1 cellular context compared by ENCODE assay signal in the genomic region with DNA sequence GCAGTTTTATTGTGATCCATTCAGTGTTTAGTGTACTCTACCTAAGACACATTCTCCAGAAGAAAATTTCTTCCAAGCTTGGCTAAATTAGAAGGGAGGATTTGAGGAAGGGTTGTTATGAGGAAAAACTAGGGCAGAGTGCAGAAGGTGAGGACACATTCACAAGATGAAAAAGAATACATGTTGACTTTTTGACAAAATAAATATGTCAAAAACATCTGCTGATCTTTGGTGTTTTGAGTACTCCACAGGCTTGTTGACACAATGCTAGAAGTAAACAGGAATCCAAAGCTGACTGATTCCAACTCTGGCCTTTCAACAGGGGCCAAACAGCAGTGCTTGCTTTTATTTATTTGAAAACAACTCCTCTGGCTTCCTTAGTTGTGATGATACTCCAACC.
TF ChIP-seq lines count a peak whose summit lies in the region.

No MANE protein-coding gene starts in this region.

TF ChIP-seq in HepG2, 621 proteins besides CTCF, POLR2A, EP300 and RAD21 (continued from another document and continues in another):
- no peak for TF ChIP-seq ZNF563 (CRISPR knock-in tag; IDR thresholded peaks at IDR 0.05)
- peak; percentile 95 for TF ChIP-seq TCF7 (IDR thresholded peaks at IDR 0.05; ENCODE audit: low read depth)
- peak; percentile 69 for TF ChIP-seq MAFF (IDR thresholded peaks at IDR 0.05; ENCODE audit: low read depth, low read length)
- no peak for TF ChIP-seq ZNF138 (CRISPR knock-in tag; IDR thresholded peaks at IDR 0.05; ENCODE audit: low read depth)
- no peak for TF ChIP-seq ISX (CRISPR knock-in tag; conservative IDR thresholded peaks at IDR 0.05)
- TF ChIP-seq, protein P1, sequence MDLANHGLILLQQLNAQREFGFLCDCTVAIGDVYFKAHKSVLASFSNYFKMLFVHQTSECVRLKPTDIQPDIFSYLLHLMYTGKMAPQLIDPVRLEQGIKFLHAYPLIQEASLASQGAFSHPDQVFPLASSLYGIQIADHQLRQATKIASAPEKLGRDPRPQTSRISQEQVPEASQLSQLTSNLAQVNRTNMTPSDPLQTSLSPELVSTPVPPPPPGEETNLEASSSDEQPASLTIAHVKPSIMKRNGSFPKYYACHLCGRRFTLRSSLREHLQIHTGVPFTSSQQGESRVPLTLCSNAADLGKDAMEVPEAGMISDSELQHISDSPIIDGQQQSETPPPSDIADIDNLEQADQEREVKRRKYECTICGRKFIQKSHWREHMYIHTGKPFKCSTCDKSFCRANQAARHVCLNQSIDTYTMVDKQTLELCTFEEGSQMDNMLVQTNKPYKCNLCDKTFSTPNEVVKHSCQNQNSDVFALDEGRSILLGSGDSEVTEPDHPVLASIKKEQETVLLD (CRISPR knock-in tag; IDR thresholded peaks at IDR 0.05; ENCODE audit: low read depth), result no peak
- 0 out of 2 replicates have a peak, but pooled peaks have one; percentile 29 for TF ChIP-seq ZNF547 (CRISPR knock-in tag; IDR thresholded peaks at IDR 0.05)
- TF ChIP-seq YY1 (IDR thresholded peaks at IDR 0.05; ENCODE audit: insufficient read depth, insufficient replicate concordance, low read depth, low read length), result no peak
- TF ChIP-seq ZNF331 (CRISPR knock-in tag; IDR thresholded peaks at IDR 0.05), result peak; percentile 27; the same call in 1 of the 2 replicates
- no peak for TF ChIP-seq SMYD3 (CRISPR knock-in tag; IDR thresholded peaks at IDR 0.05)
- TF ChIP-seq ZNF7 (CRISPR knock-in tag; IDR thresholded peaks at IDR 0.05), result no peak
- TF ChIP-seq, protein P2, sequence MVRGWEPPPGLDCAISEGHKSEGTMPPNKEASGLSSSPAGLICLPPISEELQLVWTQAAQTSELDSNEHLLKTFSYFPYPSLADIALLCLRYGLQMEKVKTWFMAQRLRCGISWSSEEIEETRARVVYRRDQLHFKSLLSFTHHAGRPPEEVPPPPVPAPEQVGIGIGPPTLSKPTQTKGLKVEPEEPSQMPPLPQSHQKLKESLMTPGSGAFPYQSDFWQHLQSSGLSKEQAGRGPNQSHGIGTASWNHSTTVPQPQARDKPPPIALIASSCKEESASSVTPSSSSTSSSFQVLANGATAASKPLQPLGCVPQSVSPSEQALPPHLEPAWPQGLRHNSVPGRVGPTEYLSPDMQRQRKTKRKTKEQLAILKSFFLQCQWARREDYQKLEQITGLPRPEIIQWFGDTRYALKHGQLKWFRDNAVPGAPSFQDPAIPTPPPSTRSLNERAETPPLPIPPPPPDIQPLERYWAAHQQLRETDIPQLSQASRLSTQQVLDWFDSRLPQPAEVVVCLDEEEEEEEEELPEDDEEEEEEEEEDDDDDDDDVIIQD (CRISPR knock-in tag; IDR thresholded peaks at IDR 0.05; ENCODE audit: low read depth), result peak; percentile 36; the same call in 1 of the 2 replicates
- TF ChIP-seq FOXA3 (CRISPR knock-in tag; IDR thresholded peaks at IDR 0.05), result peak; percentile 100
- TF ChIP-seq DR1 (CRISPR knock-in tag; IDR thresholded peaks at IDR 0.05), result no peak
- no peak for TF ChIP-seq ZNF274 (CRISPR knock-in tag; IDR thresholded peaks at IDR 0.05)
- peak; percentile 71 for TF ChIP-seq FOXK2 (IDR thresholded peaks at IDR 0.05)
- TF ChIP-seq ZBTB3 (CRISPR knock-in tag; IDR thresholded peaks at IDR 0.05; ENCODE audit: borderline replicate concordance, low read depth), result no peak
- TF ChIP-seq ZNF256 (CRISPR knock-in tag; conservative IDR thresholded peaks at IDR 0.05), result no peak
- TF ChIP-seq, protein P3, sequence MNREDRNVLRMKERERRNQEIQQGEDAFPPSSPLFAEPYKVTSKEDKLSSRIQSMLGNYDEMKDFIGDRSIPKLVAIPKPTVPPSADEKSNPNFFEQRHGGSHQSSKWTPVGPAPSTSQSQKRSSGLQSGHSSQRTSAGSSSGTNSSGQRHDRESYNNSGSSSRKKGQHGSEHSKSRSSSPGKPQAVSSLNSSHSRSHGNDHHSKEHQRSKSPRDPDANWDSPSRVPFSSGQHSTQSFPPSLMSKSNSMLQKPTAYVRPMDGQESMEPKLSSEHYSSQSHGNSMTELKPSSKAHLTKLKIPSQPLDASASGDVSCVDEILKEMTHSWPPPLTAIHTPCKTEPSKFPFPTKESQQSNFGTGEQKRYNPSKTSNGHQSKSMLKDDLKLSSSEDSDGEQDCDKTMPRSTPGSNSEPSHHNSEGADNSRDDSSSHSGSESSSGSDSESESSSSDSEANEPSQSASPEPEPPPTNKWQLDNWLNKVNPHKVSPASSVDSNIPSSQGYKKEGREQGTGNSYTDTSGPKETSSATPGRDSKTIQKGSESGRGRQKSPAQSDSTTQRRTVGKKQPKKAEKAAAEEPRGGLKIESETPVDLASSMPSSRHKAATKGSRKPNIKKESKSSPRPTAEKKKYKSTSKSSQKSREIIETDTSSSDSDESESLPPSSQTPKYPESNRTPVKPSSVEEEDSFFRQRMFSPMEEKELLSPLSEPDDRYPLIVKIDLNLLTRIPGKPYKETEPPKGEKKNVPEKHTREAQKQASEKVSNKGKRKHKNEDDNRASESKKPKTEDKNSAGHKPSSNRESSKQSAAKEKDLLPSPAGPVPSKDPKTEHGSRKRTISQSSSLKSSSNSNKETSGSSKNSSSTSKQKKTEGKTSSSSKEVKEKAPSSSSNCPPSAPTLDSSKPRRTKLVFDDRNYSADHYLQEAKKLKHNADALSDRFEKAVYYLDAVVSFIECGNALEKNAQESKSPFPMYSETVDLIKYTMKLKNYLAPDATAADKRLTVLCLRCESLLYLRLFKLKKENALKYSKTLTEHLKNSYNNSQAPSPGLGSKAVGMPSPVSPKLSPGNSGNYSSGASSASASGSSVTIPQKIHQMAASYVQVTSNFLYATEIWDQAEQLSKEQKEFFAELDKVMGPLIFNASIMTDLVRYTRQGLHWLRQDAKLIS (CRISPR knock-in tag; IDR thresholded peaks at IDR 0.05), result no peak
- TF ChIP-seq POGZ (CRISPR knock-in tag; IDR thresholded peaks at IDR 0.05), result peak; percentile 65
- no peak for TF ChIP-seq KDM5A (IDR thresholded peaks at IDR 0.05; ENCODE audit: borderline replicate concordance, low read length)
- no peak for TF ChIP-seq IKZF1 (IDR thresholded peaks at IDR 0.05)
- TF ChIP-seq, protein P4, sequence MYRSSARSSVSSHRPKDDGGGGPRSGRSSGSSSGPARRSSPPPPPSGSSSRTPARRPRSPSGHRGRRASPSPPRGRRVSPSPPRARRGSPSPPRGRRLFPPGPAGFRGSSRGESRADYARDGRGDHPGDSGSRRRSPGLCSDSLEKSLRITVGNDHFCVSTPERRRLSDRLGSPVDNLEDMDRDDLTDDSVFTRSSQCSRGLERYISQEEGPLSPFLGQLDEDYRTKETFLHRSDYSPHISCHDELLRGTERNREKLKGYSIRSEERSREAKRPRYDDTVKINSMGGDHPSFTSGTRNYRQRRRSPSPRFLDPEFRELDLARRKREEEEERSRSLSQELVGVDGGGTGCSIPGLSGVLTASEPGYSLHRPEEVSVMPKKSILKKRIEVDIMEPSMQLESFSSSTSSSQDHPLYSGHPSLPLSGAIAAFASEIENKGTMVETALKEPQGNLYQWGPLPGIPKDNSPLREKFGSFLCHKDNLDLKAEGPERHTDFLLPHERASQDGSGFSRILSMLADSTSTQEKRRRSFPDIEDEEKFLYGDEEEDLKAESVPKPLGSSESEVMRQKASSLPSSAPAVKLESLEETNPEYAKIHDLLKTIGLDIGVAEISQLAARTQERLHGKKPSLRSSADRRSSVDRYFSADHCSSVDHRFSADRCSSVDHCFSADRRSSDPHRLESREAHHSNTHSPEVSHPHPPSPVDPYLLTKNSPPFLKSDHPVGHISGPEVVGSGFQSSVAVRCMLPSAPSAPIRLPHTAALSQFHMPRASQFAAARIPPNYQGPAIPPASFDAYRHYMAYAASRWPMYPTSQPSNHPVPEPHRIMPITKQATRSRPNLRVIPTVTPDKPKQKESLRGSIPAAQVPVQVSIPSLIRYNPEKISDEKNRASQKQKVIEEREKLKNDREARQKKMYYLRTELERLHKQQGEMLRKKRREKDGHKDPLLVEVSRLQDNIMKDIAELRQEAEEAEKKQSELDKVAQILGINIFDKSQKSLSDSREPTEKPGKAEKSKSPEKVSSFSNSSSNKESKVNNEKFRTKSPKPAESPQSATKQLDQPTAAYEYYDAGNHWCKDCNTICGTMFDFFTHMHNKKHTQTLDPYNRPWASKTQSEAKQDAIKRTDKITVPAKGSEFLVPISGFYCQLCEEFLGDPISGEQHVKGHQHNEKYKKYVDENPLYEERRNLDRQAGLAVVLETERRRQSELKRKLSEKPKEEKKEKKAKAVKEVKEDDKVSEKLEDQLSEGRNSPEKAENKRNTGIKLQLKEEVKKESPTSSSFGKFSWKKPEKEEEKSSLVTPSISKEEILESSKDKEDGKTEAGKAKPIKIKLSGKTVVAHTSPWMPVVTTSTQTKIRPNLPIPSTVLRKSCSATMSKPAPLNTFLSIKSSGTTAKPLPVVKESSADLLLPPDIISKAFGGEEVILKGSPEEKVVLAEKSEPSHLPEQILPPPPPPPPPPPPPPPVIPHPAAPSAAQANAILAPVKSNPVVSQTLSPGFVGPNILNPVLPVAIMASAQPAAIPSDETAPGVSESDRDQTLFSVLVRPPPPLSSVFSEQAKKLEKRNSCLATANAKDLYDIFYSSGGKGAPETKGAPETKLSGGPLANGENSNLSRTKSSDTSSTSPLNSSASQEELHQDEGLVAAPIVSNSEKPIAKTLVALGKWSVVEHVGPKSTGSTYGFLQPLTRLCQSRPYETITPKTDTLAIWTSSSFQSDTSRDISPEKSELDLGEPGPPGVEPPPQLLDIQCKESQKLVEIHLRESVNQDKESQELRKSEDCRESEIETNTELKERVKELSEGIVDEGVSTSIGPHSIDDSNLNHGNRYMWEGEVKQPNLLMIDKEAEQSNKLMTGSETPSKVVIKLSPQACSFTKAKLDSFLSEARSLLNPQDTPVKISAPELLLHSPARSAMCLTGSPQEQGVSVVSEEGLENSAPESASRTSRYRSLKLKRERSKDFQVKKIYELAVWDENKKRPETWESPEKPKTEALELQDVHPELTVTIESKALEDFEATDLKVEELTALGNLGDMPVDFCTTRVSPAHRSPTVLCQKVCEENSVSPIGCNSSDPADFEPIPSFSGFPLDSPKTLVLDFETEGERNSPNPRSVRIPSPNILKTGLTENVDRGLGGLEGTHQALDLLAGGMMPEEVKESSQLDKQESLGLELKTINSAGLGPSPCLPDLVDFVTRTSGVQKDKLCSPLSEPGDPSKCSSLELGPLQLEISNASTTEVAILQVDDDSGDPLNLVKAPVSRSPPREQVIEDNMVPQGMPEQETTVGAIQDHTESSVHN (CRISPR knock-in tag; IDR thresholded peaks at IDR 0.05), result no peak
- TF ChIP-seq ZIK1 (CRISPR knock-in tag; IDR thresholded peaks at IDR 0.05; ENCODE audit: borderline replicate concordance, low read depth), result no peak
- TF ChIP-seq CEBPB (IDR thresholded peaks at IDR 0.05; ENCODE audit: borderline replicate concordance, low read depth, low read length), result no peak
- TF ChIP-seq, protein P5, sequence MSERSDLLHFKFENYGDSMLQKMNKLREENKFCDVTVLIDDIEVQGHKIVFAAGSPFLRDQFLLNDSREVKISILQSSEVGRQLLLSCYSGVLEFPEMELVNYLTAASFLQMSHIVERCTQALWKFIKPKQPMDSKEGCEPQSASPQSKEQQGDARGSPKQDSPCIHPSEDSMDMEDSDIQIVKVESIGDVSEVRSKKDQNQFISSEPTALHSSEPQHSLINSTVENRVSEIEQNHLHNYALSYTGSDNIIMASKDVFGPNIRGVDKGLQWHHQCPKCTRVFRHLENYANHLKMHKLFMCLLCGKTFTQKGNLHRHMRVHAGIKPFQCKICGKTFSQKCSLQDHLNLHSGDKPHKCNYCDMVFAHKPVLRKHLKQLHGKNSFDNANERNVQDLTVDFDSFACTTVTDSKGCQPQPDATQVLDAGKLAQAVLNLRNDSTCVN (CRISPR knock-in tag; IDR thresholded peaks at IDR 0.05; ENCODE audit: borderline replicate concordance), result peak; percentile 55; the same call in 1 of the 2 replicates
- TF ChIP-seq MEIS2 (CRISPR knock-in tag; IDR thresholded peaks at IDR 0.05), result peak; percentile 80; the same call in 1 of the 2 replicates
- TF ChIP-seq MAFK (conservative IDR thresholded peaks at IDR 0.05 in 1 of 2, IDR thresholded peaks at IDR 0.05 in 1 of 2; ENCODE audit: low read length in 2 of 2), result peak; percentile 59 to 61
- peak; percentile 42; the same call in 1 of the 2 replicates for TF ChIP-seq TBX2 (CRISPR knock-in tag; IDR thresholded peaks at IDR 0.05; ENCODE audit: borderline replicate concordance)
- TF ChIP-seq ZNF878 (CRISPR knock-in tag; IDR thresholded peaks at IDR 0.05), result peak; percentile 90; the same call in 1 of the 2 replicates
- TF ChIP-seq, protein P6, sequence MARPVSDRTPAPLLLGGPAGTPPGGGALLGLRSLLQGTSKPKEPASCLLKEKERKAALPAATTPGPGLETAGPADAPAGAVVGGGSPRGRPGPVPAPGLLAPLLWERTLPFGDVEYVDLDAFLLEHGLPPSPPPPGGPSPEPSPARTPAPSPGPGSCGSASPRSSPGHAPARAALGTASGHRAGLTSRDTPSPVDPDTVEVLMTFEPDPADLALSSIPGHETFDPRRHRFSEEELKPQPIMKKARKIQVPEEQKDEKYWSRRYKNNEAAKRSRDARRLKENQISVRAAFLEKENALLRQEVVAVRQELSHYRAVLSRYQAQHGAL (CRISPR knock-in tag; IDR thresholded peaks at IDR 0.05; ENCODE audit: not compliant biosample characterization), result no peak
- TF ChIP-seq CREB1 (IDR thresholded peaks at IDR 0.05), result no peak
- no peak for TF ChIP-seq CREB1 (CRISPR knock-in tag; IDR thresholded peaks at IDR 0.05)
- TF ChIP-seq ZMYM4 (CRISPR knock-in tag; IDR thresholded peaks at IDR 0.05), result 0 out of 2 replicates have a peak, but pooled peaks have one; percentile 39
- TF ChIP-seq KDM3A (CRISPR knock-in tag; IDR thresholded peaks at IDR 0.05; ENCODE audit: low read depth), result no peak
- TF ChIP-seq, protein P7, sequence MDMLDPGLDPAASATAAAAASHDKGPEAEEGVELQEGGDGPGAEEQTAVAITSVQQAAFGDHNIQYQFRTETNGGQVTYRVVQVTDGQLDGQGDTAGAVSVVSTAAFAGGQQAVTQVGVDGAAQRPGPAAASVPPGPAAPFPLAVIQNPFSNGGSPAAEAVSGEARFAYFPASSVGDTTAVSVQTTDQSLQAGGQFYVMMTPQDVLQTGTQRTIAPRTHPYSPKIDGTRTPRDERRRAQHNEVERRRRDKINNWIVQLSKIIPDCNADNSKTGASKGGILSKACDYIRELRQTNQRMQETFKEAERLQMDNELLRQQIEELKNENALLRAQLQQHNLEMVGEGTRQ (IDR thresholded peaks at IDR 0.05; ENCODE audit: low read depth, low read length), result no peak
- TF ChIP-seq, protein P7 (CRISPR knock-in tag; IDR thresholded peaks at IDR 0.05; ENCODE audit: borderline replicate concordance), result no peak
- TF ChIP-seq, protein P8, sequence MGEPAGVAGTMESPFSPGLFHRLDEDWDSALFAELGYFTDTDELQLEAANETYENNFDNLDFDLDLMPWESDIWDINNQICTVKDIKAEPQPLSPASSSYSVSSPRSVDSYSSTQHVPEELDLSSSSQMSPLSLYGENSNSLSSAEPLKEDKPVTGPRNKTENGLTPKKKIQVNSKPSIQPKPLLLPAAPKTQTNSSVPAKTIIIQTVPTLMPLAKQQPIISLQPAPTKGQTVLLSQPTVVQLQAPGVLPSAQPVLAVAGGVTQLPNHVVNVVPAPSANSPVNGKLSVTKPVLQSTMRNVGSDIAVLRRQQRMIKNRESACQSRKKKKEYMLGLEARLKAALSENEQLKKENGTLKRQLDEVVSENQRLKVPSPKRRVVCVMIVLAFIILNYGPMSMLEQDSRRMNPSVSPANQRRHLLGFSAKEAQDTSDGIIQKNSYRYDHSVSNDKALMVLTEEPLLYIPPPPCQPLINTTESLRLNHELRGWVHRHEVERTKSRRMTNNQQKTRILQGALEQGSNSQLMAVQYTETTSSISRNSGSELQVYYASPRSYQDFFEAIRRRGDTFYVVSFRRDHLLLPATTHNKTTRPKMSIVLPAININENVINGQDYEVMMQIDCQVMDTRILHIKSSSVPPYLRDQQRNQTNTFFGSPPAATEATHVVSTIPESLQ (CRISPR knock-in tag; conservative IDR thresholded peaks at IDR 0.05), result no peak
